12 cellular contexts compared by ENCODE assay signal in genomic region chr10:79158004-79158340, GRCh38.
DNase-seq lines count a peak whose midpoint lies in the region; ATAC-seq and TF ChIP-seq lines count a peak whose summit lies in the region.
"Had no signal": no experiment of that assay in that cellular context is flagged by ENCODE, and none has a peak within 500 bp of the region (broad histone marks: within the 10 kb centered on the region; RNA-seq: fewer than 3 reads in every experiment).

No MANE protein-coding gene starts in this region.

- H3K36me3 ChIP-seq in upper lobe of right lung, result peaks cover 16% of the 10 kb centered on the region

- no peak overlapping the region for H3K4me3 ChIP-seq in upper lobe of right lung

- intact Hi-C loops in upper lobe of right lung (cut with DNase I), result no loop called here

- TF ChIP-seq CTCF in RWPE1 (conservative IDR thresholded peaks at IDR 0.05; ENCODE audit: low read depth) (no peak), nephron (IDR thresholded peaks at IDR 0.05; ENCODE audit: unreplicated experiment in 3 of 3) (no peak), upper lobe of right lung (IDR thresholded peaks at IDR 0.05) (no peak)

- peak overlapping the region; percentile 68 to 90 (median 90) for H3K27ac Mint-ChIP-seq in nephron
- H3K27ac Mint-ChIP-seq: activated CD8-positive, alpha-beta T cell treated with anti-CD3 and anti-CD28 coated beads for 36 hours; activated naive CD8-positive, alpha-beta T cell treated with anti-CD3 and anti-CD28 coated beads, Interleukin-2, amount 50 U/mL, for 24 hours; T-cell had no signal

- H3K27ac ChIP-seq in RWPE1, result peak overlapping the region; percentile 99
- H3K27ac ChIP-seq in upper lobe of right lung, result peak overlapping the region; percentile 71

- CTCF ChIA-PET in RWPE1 (lab: Yijun Ruan, JAX), result interaction anchor here (0.6 to 3.7 kb wide), 6 partner anchors 13 to 183 kb away, joined by 3 to 17 read pairs (median 4); no protein-coding TSS in a partner anchor

- H3K4me3 Mint-ChIP-seq in nephron, result no peak overlapping the region
- H3K4me3 Mint-ChIP-seq: activated CD8-positive, alpha-beta T cell treated with anti-CD3 and anti-CD28 coated beads for 36 hours; activated naive CD8-positive, alpha-beta T cell treated with anti-CD3 and anti-CD28 coated beads, Interleukin-2, amount 50 U/mL, for 24 hours; T-cell had no signal

- H3K27me3 ChIP-seq in upper lobe of right lung, result no peaks in the 10 kb centered on the region

- POLR2A ChIA-PET in RWPE1 (lab: Yijun Ruan, JAX; ENCODE audit: low non-redundant PET), result interaction anchor here (1.2 kb wide), 1 partner anchor 11 kb away, joined by 3 read pairs; no protein-coding TSS in a partner anchor

- no peaks in the 10 kb centered on the region for H3K27me3 Mint-ChIP-seq in nephron (ENCODE audit: low read depth)
- H3K27me3 Mint-ChIP-seq: activated CD8-positive, alpha-beta T cell treated with anti-CD3 and anti-CD28 coated beads for 36 hours; activated naive CD8-positive, alpha-beta T cell treated with anti-CD3 and anti-CD28 coated beads, Interleukin-2, amount 50 U/mL, for 24 hours; T-cell had no signal

- ATAC-seq in esophagus mucosa (peak; percentile 60), upper lobe of right lung (peak; percentile 31), HG03442 (IDR thresholded peaks at IDR 0.05; ENCODE audit: unreplicated experiment) (no peak), GM19467 (IDR thresholded peaks at IDR 0.05; ENCODE audit: unreplicated experiment) (no peak)
- ATAC-seq: activated CD8-positive, alpha-beta T cell treated with anti-CD3 and anti-CD28 coated beads for 36 hours; activated naive CD8-positive, alpha-beta T cell treated with anti-CD3 and anti-CD28 coated beads, Interleukin-2, amount 50 U/mL, for 24 hours; T-cell had no signal

- peaks cover 73% of the 10 kb centered on the region for H3K4me1 ChIP-seq in upper lobe of right lung

- no peaks in the 10 kb centered on the region for H3K9me3 Mint-ChIP-seq in nephron
- H3K9me3 Mint-ChIP-seq: activated CD8-positive, alpha-beta T cell treated with anti-CD3 and anti-CD28 coated beads for 36 hours; activated naive CD8-positive, alpha-beta T cell treated with anti-CD3 and anti-CD28 coated beads, Interleukin-2, amount 50 U/mL, for 24 hours; T-cell had no signal

- no peaks in the 10 kb centered on the region for H3K9me3 ChIP-seq in upper lobe of right lung

- DNase-seq in RWPE1 (ENCODE audit: low spot score) (no peak), upper lobe of right lung (no peak), NCI-H524 (lab: John Stamatoyannopoulos, UW) (no peak)
- DNase-seq: activated CD8-positive, alpha-beta T cell treated with anti-CD3 and anti-CD28 coated beads for 36 hours; activated naive CD8-positive, alpha-beta T cell treated with anti-CD3 and anti-CD28 coated beads, Interleukin-2, amount 50 U/mL, for 24 hours; DND-41; posterior cingulate gyrus; T-cell had no signal

- H3K4me1 Mint-ChIP-seq in nephron, result peaks cover 41% of the 10 kb centered on the region

- H3K36me3 Mint-ChIP-seq in nephron (ENCODE audit: low read depth), result peaks cover 6% of the 10 kb centered on the region
- H3K36me3 Mint-ChIP-seq: T-cell had no signal

Comparison
In these comparisons a context has a peak if more than half of its experiments do, and no peak if none do; other contexts are left out.
1. ATAC-seq: peak in esophagus mucosa (single experiment) and upper lobe of right lung (single experiment); none in HG03442 (single experiment) and GM19467 (single experiment).